13 cellular contexts compared by ENCODE assay signal in genomic region chr12:57176139-57176477, GRCh38. TPM values are rescaled to one million over a fixed set of nuclear protein-coding genes. Genes with fewer than 3 reads are reported as not detected.
DNase-seq lines count a peak whose midpoint lies in the region; TF ChIP-seq lines count a peak whose summit lies in the region.
"Had no signal": no experiment of that assay in that cellular context is flagged by ENCODE, and none has a peak within 500 bp of the region (broad histone marks: within the 10 kb centered on the region; RNA-seq: fewer than 3 reads in every experiment).

No MANE protein-coding gene starts in this region.

- no peaks in the 10 kb centered on the region for H3K27me3 ChIP-seq in GM23248 (replicated peaks; ENCODE audit: insufficient read depth)
- peaks cover 6% of the 10 kb centered on the region; the same call in 1 of the 2 replicates for H3K27me3 ChIP-seq in OCI-LY1 (ENCODE audit: insufficient read depth, low read length)
- H3K27me3 ChIP-seq: BE2C, neutrophil, sigmoid colon had no signal

- H2AFZ ChIP-seq in GM23248 (no peak overlapping the region), OCI-LY1 (ENCODE audit: low read length) (no peak overlapping the region)

- peak overlapping the region; percentile 37; the same call in 1 of the 2 replicates for H3K9ac ChIP-seq in GM23248
- no peak overlapping the region for H3K9ac ChIP-seq in OCI-LY1 (ENCODE audit: low read length)

- 87 to 89% methylated on average over 9 of the region's 9 CpGs for WGBS in GM23248 (ENCODE audit: low coverage in 1 of 2, low lambda C conversion rate in 2 of 2, missing lambda C conversion rate in 2 of 2), 2 experiments

- H4K20me1 ChIP-seq in GM23248 (ENCODE audit: insufficient read depth) (no peaks in the 10 kb centered on the region), OCI-LY1 (ENCODE audit: insufficient read depth, low read length) (no peaks in the 10 kb centered on the region)

- H3K4me1 ChIP-seq in GM23248 (ENCODE audit: insufficient read depth) (peaks cover 13% of the 10 kb centered on the region), OCI-LY1 (ENCODE audit: insufficient read depth, low read length, severe bottlenecking) (peaks cover 13% of the 10 kb centered on the region)

- no peaks in the 10 kb centered on the region for H3K4me1 Mint-ChIP-seq in progenitor cell of endocrine pancreas (ENCODE audit: low read depth)
- H3K4me1 Mint-ChIP-seq: memory B cell had no signal

- H3K9me3 Mint-ChIP-seq in progenitor cell of endocrine pancreas (ENCODE audit: low read depth), result no peaks in the 10 kb centered on the region
- H3K9me3 Mint-ChIP-seq: memory B cell had no signal

- H3F3A ChIP-seq in GM23248 (ENCODE audit: insufficient read depth) (peaks cover 18% of the 10 kb centered on the region; the same call in 1 of the 2 replicates), OCI-LY1 (ENCODE audit: insufficient read depth, low read length) (no peaks in the 10 kb centered on the region)

- peak overlapping the region; percentile 48 for H3K27ac ChIP-seq in GM23248
- no peak overlapping the region for H3K27ac ChIP-seq in OCI-LY1 (ENCODE audit: low read depth, low read length, poor library complexity, severe bottlenecking)
- H3K27ac ChIP-seq in coronary artery, result peak overlapping the region in 1 of 2 donors; percentile 65
- H3K27ac ChIP-seq: neutrophil had no signal

- no peaks in the 10 kb centered on the region for H3K9me3 ChIP-seq in GM23248 (ENCODE audit: low read depth)
- no peaks in the 10 kb centered on the region for H3K9me3 ChIP-seq in OCI-LY1 (ENCODE audit: low read length)
- H3K9me3 ChIP-seq: BE2C, neutrophil, sigmoid colon had no signal

- peaks cover 24% of the 10 kb centered on the region for H3K36me3 Mint-ChIP-seq in progenitor cell of endocrine pancreas (ENCODE audit: insufficient read depth)
- H3K36me3 Mint-ChIP-seq: memory B cell had no signal

- H3K36me3 ChIP-seq in GM23248 (ENCODE audit: low read depth), result peaks cover 56% of the 10 kb centered on the region
- H3K36me3 ChIP-seq in OCI-LY1 (ENCODE audit: insufficient read depth, low read length), result no peaks in the 10 kb centered on the region
- H3K36me3 ChIP-seq: BE2C, neutrophil had no signal

- H3K79me2 ChIP-seq in GM23248 (ENCODE audit: insufficient read depth), result peaks cover 79% of the 10 kb centered on the region
- no peaks in the 10 kb centered on the region for H3K79me2 ChIP-seq in OCI-LY1 (ENCODE audit: insufficient read depth, low read length)

- H3K4me2 ChIP-seq in GM23248 (ENCODE audit: unreplicated experiment) (no peak overlapping the region), OCI-LY1 (ENCODE audit: low read length) (no peak overlapping the region)

- peak overlapping the region; percentile 27 for H3K27ac Mint-ChIP-seq in progenitor cell of endocrine pancreas
- H3K27ac Mint-ChIP-seq: memory B cell had no signal

- H3K4me3 ChIP-seq in GM23248 (no peak overlapping the region), OCI-LY1 (ENCODE audit: low read depth, low read length, poor library complexity, severe bottlenecking) (no peak overlapping the region), coronary artery (no peak overlapping the region)
- H3K4me3 ChIP-seq: sigmoid colon had no signal

- H3K27me3 Mint-ChIP-seq in progenitor cell of endocrine pancreas, result no peaks in the 10 kb centered on the region

- H3K9me2 ChIP-seq in GM23248 (ENCODE audit: insufficient read depth), result no peaks in the 10 kb centered on the region
- H3K9me2 ChIP-seq in OCI-LY1 (ENCODE audit: low read depth, low read length), result no peaks in the 10 kb centered on the region

- in situ Hi-C loops in GM23248 (cut with MboI), result loop anchor here (5.0 kb wide), 1 partner anchor 54 kb away; no protein-coding TSS in a partner anchor

- DNase-seq in GM23248 (no peak), coronary artery (ENCODE audit: low spot score) (no peak), progenitor cell of endocrine pancreas (ENCODE audit: low spot score, unreplicated experiment) (no peak), GM10266 (ENCODE audit: extremely low spot score) (no peak), hypothalamus (lab: John Stamatoyannopoulos, UW) (no peak)
- no peak for DNase-seq in activated CD8-positive, alpha-beta memory T cell treated with anti-CD3 and anti-CD28 coated beads for 24 hours
- DNase-seq: DMS 273 treated with DMSO at 0.1 percent for 48 hours had no signal

- TF ChIP-seq CTCF in OCI-LY1 (IDR thresholded peaks at IDR 0.05; ENCODE audit: low read length), result peak; percentile 3; the same call in 1 of the 2 replicates
- TF ChIP-seq CTCF in coronary artery (IDR thresholded peaks at IDR 0.05), result peak; percentile 5
- no peak for TF ChIP-seq CTCF in progenitor cell of endocrine pancreas (IDR thresholded peaks at IDR 0.05; ENCODE audit: unreplicated experiment)
- TF ChIP-seq CTCF in GM10266 (IDR thresholded peaks at IDR 0.05; ENCODE audit: control insufficient read depth, insufficient read depth, low read depth, missing control alignments), result no peak

- H3K4me3 Mint-ChIP-seq in progenitor cell of endocrine pancreas (ENCODE audit: low read depth), result no peak overlapping the region
- H3K4me3 Mint-ChIP-seq: memory B cell had no signal

RNA-seq across cellular contexts. Expression of gene LRP1-AS, which starts 28.7 kb away (rescaled TPM):
- total RNA-seq in GM23248 (2014; rRNA removed; shearing (Covaris generic)), result not detected in 2 replicates
- 0.60 TPM in 1 of 2 replicates, not detected in the other for polyA plus RNA-seq in GM23248 (2016; fragmentation: Nextera tagmentation; extraction: Ambion mirVana)
- not detected in 2 replicates for total RNA-seq in progenitor cell of endocrine pancreas
- total RNA-seq: sigmoid colon; T-helper 1 cell treated with Interleukin-12 subunit alpha and Interleukin-12 subunit beta and Interleukin-4 antibody, amounts not matched to agents 30 ng/mL and 1 ng/mL, for 36 hours had no signal
- polyA plus RNA-seq: sigmoid colon had no signal

RNA-seq across cellular contexts. Expression of gene NXPH4, which starts 40.5 kb away (rescaled TPM):
- total RNA-seq in GM23248 (2014; rRNA removed; shearing (Covaris generic)), result 5.6 and 5.7 TPM in 2 replicates
- 5.4 and 6.7 TPM in 2 replicates for polyA plus RNA-seq in GM23248 (2016; fragmentation: Nextera tagmentation; extraction: Ambion mirVana)
- 1.7 and 2.0 TPM in 2 replicates for total RNA-seq in progenitor cell of endocrine pancreas
- total RNA-seq: sigmoid colon had no signal

RNA-seq across cellular contexts. Expression of gene LRP1, which starts 47.8 kb away (rescaled TPM):
- total RNA-seq in GM23248 (2014; rRNA removed; shearing (Covaris generic)), result 257 and 296 TPM in 2 replicates
- polyA plus RNA-seq in GM23248 (2016; fragmentation: Nextera tagmentation; extraction: Ambion mirVana), result 161 and 166 TPM in 2 replicates
- total RNA-seq in progenitor cell of endocrine pancreas, result 93.4 and 95.7 TPM in 2 replicates

RNA-seq across cellular contexts. Expression of gene SHMT2, which starts 53.4 kb away (rescaled TPM):
- 272 and 341 TPM in 2 replicates for total RNA-seq in GM23248 (2014; rRNA removed; shearing (Covaris generic))
- 184 and 185 TPM in 2 replicates for polyA plus RNA-seq in GM23248 (2016; fragmentation: Nextera tagmentation; extraction: Ambion mirVana)
- total RNA-seq in progenitor cell of endocrine pancreas, result 162 and 165 TPM in 2 replicates

Comparison
In these comparisons a context has a peak if more than half of its experiments do, and no peak if none do; other contexts are left out.
1. CTCF ChIP-seq: peak in OCI-LY1 (single experiment) and coronary artery (single experiment); none in progenitor cell of endocrine pancreas (single experiment) and GM10266 (single experiment).